19 cellular contexts compared by ENCODE assay signal in the genomic region with DNA sequence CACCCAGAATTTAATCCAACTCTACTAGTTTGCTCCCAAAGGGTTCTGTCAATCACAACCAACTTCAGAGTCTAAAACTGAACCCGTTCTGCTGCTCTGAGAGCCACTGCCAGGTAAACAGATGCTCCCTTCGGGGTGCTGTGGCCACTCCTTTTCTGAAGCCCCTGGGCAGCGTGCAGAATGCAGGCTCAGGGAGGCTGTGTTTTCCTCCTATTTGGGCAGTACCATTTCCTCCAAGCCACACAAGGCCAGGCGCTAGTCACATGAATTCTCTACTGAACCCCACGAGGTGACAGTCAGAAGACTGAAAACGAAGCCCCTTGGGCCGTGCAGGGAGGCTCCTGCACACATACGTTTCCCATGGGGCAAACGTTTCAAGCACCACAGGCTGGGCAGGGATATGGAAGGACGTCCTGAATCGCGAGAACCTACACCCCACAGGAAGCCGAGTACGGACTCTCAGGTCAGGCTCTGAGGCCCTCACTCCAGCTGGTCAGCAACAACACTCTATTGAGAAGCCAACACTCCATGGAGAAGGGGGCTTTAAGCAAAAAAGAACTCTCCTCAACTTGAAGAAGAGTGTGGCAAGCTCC.
DNase-seq lines count a peak whose midpoint lies in the region; ATAC-seq, FAIRE-seq and TF ChIP-seq lines count a peak whose summit lies in the region.
"Had no signal": no experiment of that assay in that cellular context is flagged by ENCODE, and none has a peak within 500 bp of the region (broad histone marks: within the 10 kb centered on the region; RNA-seq: fewer than 3 reads in every experiment).

No MANE protein-coding gene starts in this region.

- H3K4me2 ChIP-seq in endothelial cell of umbilical vein (ENCODE audit: insufficient read depth, low read length): no peak overlapping the region
- H3K4me2 ChIP-seq in PC-9: no peak overlapping the region

- no peaks in the 10 kb centered on the region for H3K9me3 Mint-ChIP-seq in mesothelial cell of epicardium
- H3K9me3 Mint-ChIP-seq: CD4-positive, alpha-beta memory T cell had no signal

- POLR2A ChIA-PET in endothelial cell of umbilical vein (lab: Charles Lee) (no interaction called here), PC-9 (lab: Charles Lee; ENCODE audit: unreplicated experiment) (no interaction called here)

- H3K27me3 Mint-ChIP-seq in mesothelial cell of epicardium (ENCODE audit: low read depth): no peaks in the 10 kb centered on the region
- H3K27me3 Mint-ChIP-seq: CD4-positive, alpha-beta memory T cell had no signal

- H2AFZ ChIP-seq in endothelial cell of umbilical vein (ENCODE audit: low read depth, low read length) (no peak overlapping the region), PC-9 (no peak overlapping the region)
- H2AFZ ChIP-seq: GM23248 had no signal

- H3K4me1 ChIP-seq in endothelial cell of umbilical vein (ENCODE audit: control insufficient read depth, extremely low read depth, insufficient read depth, low read length) (no peaks in the 10 kb centered on the region), PC-9 (replicated peaks; ENCODE audit: insufficient read depth) (no peaks in the 10 kb centered on the region), colonic mucosa (no peaks in the 10 kb centered on the region)

- H3K9me3 ChIP-seq in endothelial cell of umbilical vein (replicated peaks; ENCODE audit: control insufficient read depth, insufficient read depth, low read length) (no peaks in the 10 kb centered on the region), PC-9 (ENCODE audit: insufficient read depth, low read depth) (no peaks in the 10 kb centered on the region), colonic mucosa (no peaks in the 10 kb centered on the region)

- H3K36me3 ChIP-seq in endothelial cell of umbilical vein (ENCODE audit: control insufficient read depth in 2 of 2, extremely low read depth in 1 of 2, insufficient read depth in 2 of 2, low read length in 2 of 2) (no peaks in the 10 kb centered on the region), PC-9 (ENCODE audit: low read depth) (no peaks in the 10 kb centered on the region), colonic mucosa (no peaks in the 10 kb centered on the region)

- TF ChIP-seq CTCF in coronary artery (IDR thresholded peaks at IDR 0.05) (no peak), endothelial cell of umbilical vein (IDR thresholded peaks at IDR 0.05; ENCODE audit: extremely low read depth in 1 of 2, insufficient read depth in 1 of 2, low read depth in 1 of 2, low read length in 2 of 2) (no peak), mesothelial cell of epicardium (IDR thresholded peaks at IDR 0.05; ENCODE audit: unreplicated experiment) (no peak), PC-9 (conservative IDR thresholded peaks at IDR 0.05) (no peak), colonic mucosa (IDR thresholded peaks at IDR 0.05) (no peak)

- BruUV-seq in endothelial cell of umbilical vein (replicated peaks; lab: Mats Ljungman, UMichigan) (TSS peak; percentile 14), PC-9 (replicated peaks; lab: Mats Ljungman, UMichigan) (no TSS peak)

- no peaks in the 10 kb centered on the region for H3F3A ChIP-seq in PC-9 (ENCODE audit: insufficient read depth, low read depth)

- H3K36me3 Mint-ChIP-seq in mesothelial cell of epicardium: peaks cover 31% of the 10 kb centered on the region
- H3K36me3 Mint-ChIP-seq: CD4-positive, alpha-beta memory T cell had no signal

- intact Hi-C loops in endothelial cell of umbilical vein (cut with micrococcal nuclease) (no loop called here), PC-9 (cut with micrococcal nuclease; ENCODE audit: unreplicated experiment) (no loop called here), colonic mucosa (cut with DNase I) (no loop called here)

- dilution Hi-C loops in endothelial cell of umbilical vein (cut with MboI; ENCODE audit: extremely low pct_ligation_motif_present, low sequenced_read_pairs): no loop called here

- H3K79me2 ChIP-seq in endothelial cell of umbilical vein (ENCODE audit: control insufficient read depth, insufficient read depth, low read length): no peaks in the 10 kb centered on the region
- no peaks in the 10 kb centered on the region for H3K79me2 ChIP-seq in PC-9 (ENCODE audit: low read depth)

- H3K27me3 ChIP-seq in endothelial cell of umbilical vein (ENCODE audit: control insufficient read depth in 2 of 2, insufficient read depth in 2 of 2, low read length in 2 of 2) (no peaks in the 10 kb centered on the region), PC-9 (ENCODE audit: insufficient read depth, low read depth) (no peaks in the 10 kb centered on the region), colonic mucosa (no peaks in the 10 kb centered on the region)

- no peaks in the 10 kb centered on the region for H4K20me1 ChIP-seq in endothelial cell of umbilical vein (replicated peaks; ENCODE audit: control insufficient read depth, extremely low read depth, insufficient read depth, low read length)
- no peaks in the 10 kb centered on the region for H4K20me1 ChIP-seq in PC-9 (ENCODE audit: insufficient read depth)

- no peaks in the 10 kb centered on the region for H3K9me2 ChIP-seq in PC-9 (ENCODE audit: insufficient read depth)

- DNase-seq in coronary artery (ENCODE audit: low spot score) (peak; percentile 59), endothelial cell of umbilical vein (ENCODE audit: low read depth, low spot score) (no peak), mesothelial cell of epicardium (ENCODE audit: low spot score in 2 of 2, unreplicated experiment in 2 of 2) (no peak), PC-9 (no peak), colonic mucosa (no peak)
- DNase-seq: C1 segment of cervical spinal cord; Calu3; CD4-positive, alpha-beta memory T cell; COR-L47; DMS53; DMS79 treated with DMSO at 0.1 percent for 48 hours; GF-D8; GM23248; H7; HCEC 1CT had no signal

- H3K27ac Mint-ChIP-seq in mesothelial cell of epicardium: peak overlapping the region; percentile 43

- no peak overlapping the region for H3K9ac ChIP-seq in endothelial cell of umbilical vein (replicated peaks; ENCODE audit: extremely low read depth, insufficient read depth, low read length)
- no peak overlapping the region for H3K9ac ChIP-seq in colonic mucosa (ENCODE audit: low read depth in 2 of 2, low read length in 2 of 2)
- H3K9ac ChIP-seq: GM23248 had no signal

- no peak overlapping the region for H3K4me3 Mint-ChIP-seq in mesothelial cell of epicardium
- H3K4me3 Mint-ChIP-seq: CD4-positive, alpha-beta memory T cell had no signal

- ATAC-seq in GM18520 (IDR thresholded peaks at IDR 0.05; ENCODE audit: unreplicated experiment): no peak

- no peaks in the 10 kb centered on the region for H3K4me1 Mint-ChIP-seq in mesothelial cell of epicardium

- H3K4me3 ChIP-seq in coronary artery (no peak overlapping the region), endothelial cell of umbilical vein (replicated peaks in 1 of 3; ENCODE audit: insufficient read depth in 1 of 3, low read depth in 1 of 3, low read length in 3 of 3) (no peak overlapping the region), PC-9 (no peak overlapping the region), colonic mucosa (no peak overlapping the region)
- H3K4me3 ChIP-seq: GM23248 had no signal

- FAIRE-seq in endothelial cell of umbilical vein (lab: Jason Lieb, UNC): no peak
- FAIRE-seq: GM12891, GM18507, H1 had no signal

- no peaks in the 10 kb centered on the region for H3K9me1 ChIP-seq in endothelial cell of umbilical vein (replicated peaks; ENCODE audit: control insufficient read depth, extremely low read depth, insufficient read depth, low read length)

- CTCF ChIA-PET in endothelial cell of umbilical vein (lab: Charles Lee): no interaction called here
- CTCF ChIA-PET in PC-9 (lab: Charles Lee): no interaction called here

- H3K27ac ChIP-seq in coronary artery (no peak overlapping the region), endothelial cell of umbilical vein (ENCODE audit: insufficient read depth, low read depth, low read length) (no peak overlapping the region), PC-9 (no peak overlapping the region), colonic mucosa (no peak overlapping the region)
- H3K27ac ChIP-seq: GM23248 had no signal

- TF ChIP-seq POLR2A in endothelial cell of umbilical vein (IDR thresholded peaks at IDR 0.05; ENCODE audit: low read depth, low read length): no peak

TF ChIP-seq in endothelial cell of umbilical vein, 7 proteins besides CTCF, POLR2A, EP300 and RAD21:
- no peak for TF ChIP-seq FOS (IDR thresholded peaks at IDR 0.05; ENCODE audit: borderline replicate concordance, insufficient read depth, low read length)
- TF ChIP-seq, protein P1, sequence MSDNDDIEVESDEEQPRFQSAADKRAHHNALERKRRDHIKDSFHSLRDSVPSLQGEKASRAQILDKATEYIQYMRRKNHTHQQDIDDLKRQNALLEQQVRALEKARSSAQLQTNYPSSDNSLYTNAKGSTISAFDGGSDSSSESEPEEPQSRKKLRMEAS (IDR thresholded peaks at IDR 0.05; ENCODE audit: insufficient read depth, insufficient read length): no peak
- no peak for TF ChIP-seq MYC (IDR thresholded peaks at IDR 0.05; ENCODE audit: low read depth, low read length)
- TF ChIP-seq POLR2AphosphoS5 (IDR thresholded peaks at IDR 0.05; ENCODE audit: insufficient read depth, low read depth, low read length): no peak
